ENCODE assay signal across 1 cellular context in the genomic region with DNA sequence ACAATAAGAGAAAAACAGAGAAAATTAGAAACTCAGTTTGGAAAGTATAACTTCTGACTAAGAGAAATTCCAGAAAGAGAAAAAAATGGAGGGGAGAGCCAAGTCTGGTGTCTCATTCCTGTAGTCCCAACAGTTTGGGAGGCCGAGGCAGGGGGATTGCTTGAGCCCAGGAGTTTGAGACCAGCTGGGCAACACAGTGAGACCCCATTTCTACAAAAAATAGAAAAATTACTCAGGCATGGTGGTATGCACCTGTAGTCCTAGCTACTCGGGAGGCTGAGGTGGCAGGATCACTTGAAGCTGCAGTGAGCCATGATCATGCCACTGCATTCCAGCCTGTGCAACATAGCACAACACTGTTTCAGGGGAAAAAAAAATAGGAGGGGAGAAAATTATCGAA.
TF ChIP-seq lines count a peak whose summit lies in the region.

No MANE protein-coding gene starts in this region.

TF ChIP-seq in HepG2, 621 proteins besides CTCF, POLR2A, EP300 and RAD21:
- TF ChIP-seq CHCHD3 (CRISPR knock-in tag; IDR thresholded peaks at IDR 0.05): no peak
- TF ChIP-seq ZNF460 (CRISPR knock-in tag; IDR thresholded peaks at IDR 0.05; ENCODE audit: borderline replicate concordance): peak; percentile 58
- peak; percentile 52; the same call in 1 of the 2 replicates for TF ChIP-seq ZNF121 (CRISPR knock-in tag; IDR thresholded peaks at IDR 0.05)
